Comparison of ENCODE assay signal across 14 cellular contexts in genomic region chr6:105747823-105748405, GRCh38.
DNase-seq lines count a peak whose midpoint lies in the region; ATAC-seq and TF ChIP-seq lines count a peak whose summit lies in the region.
"Had no signal": no experiment of that assay in that cellular context is flagged by ENCODE, and none has a peak within 500 bp of the region (broad histone marks: within the 10 kb centered on the region; RNA-seq: fewer than 3 reads in every experiment).

No MANE protein-coding gene starts in this region.

- H3K9me3 ChIP-seq in KOPT-K1 (ENCODE audit: insufficient read depth, low read length, poor library complexity, severe bottlenecking), result no peaks in the 10 kb centered on the region
- H3K9me3 ChIP-seq: A549, BE2C had no signal

- no peaks in the 10 kb centered on the region for H3K4me1 ChIP-seq in foreskin keratinocyte
- H3K4me1 ChIP-seq: BE2C had no signal

- H3K27me3 ChIP-seq in foreskin keratinocyte, result no peaks in the 10 kb centered on the region

- peak overlapping the region; percentile 0 for H3K27ac ChIP-seq in KOPT-K1 (ENCODE audit: low read depth, low read length, poor library complexity, severe bottlenecking)
- peak overlapping the region; percentile 48 for H3K27ac ChIP-seq in foreskin keratinocyte

- DNase-seq in GF-D8 (lab: John Stamatoyannopoulos, UW), result peak; percentile 23
- no peak for DNase-seq in foreskin keratinocyte
- no peak for DNase-seq in stimulated activated CD4-positive, alpha-beta T cell treated with anti-CD3 and anti-CD28 coated beads, Interleukin-4, amount 100 ng/mL, for 24 hours
- DNase-seq in NCI-H345 treated with DMSO at 0.1 percent for 48 hours (lab: John Stamatoyannopoulos, UW; ENCODE audit: unreplicated experiment), result no peak
- DNase-seq in NCI-H1048 (lab: John Stamatoyannopoulos, UW), result no peak
- DNase-seq: BE2C; CD4-positive, CD25-positive, alpha-beta regulatory T cell; DMS53; H7 had no signal

- ATAC-seq in foreskin keratinocyte (no peak), GM18907 (IDR thresholded peaks at IDR 0.05; ENCODE audit: unreplicated experiment) (no peak)
- ATAC-seq: GM23338, HepG2 had no signal

- no peaks in the 10 kb centered on the region for H3K36me3 ChIP-seq in KOPT-K1 (ENCODE audit: insufficient read depth, low read length)
- H3K36me3 ChIP-seq: BE2C had no signal

- TF ChIP-seq CTCF in foreskin keratinocyte (conservative IDR thresholded peaks at IDR 0.05), result no peak
